ENCODE assay signal across 8 cellular contexts in the genomic region with DNA sequence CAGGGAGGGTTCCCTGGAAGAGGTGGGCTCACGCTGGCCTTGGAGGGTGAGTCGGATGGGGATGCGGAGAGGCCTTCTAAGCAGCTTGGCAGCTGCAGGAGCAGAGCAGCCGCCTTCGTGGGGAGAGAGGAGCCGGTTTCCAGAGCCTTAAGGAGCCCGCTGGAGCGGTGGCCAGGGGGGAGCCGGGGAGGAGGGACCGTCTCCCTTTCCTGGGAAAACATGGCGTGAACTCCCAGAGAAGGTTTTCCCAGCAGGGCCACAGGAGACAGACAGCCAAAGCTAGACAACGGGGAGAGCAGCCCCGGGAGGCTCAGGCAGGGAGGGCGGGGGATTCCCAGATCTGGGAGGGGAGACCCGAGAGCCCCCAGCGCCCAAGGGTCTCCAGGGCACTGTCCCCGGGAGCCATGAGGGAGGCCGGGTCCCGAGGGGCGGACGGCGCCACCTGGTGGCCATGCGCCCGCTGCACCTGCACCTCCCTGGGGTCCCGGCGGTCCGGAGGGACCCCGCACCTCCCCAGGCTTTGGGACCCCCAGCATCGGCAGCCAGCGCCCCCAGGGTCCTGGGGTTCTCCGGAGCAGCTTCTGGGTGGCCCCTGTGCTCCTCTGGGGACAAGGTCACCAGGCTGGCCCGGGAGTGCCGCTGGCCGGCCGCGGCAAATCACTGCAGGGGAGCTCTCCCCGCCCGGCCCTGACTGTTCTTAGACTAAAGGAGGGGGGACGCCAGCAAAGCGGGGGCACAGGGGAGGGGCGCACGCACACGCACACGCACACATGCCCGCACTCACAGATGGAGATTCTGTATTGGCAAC. TPM values are rescaled to one million over a fixed set of nuclear protein-coding genes. Genes with fewer than 3 reads are reported as not detected.
DNase-seq lines count a peak whose midpoint lies in the region; ATAC-seq and TF ChIP-seq lines count a peak whose summit lies in the region.

No MANE protein-coding gene starts in this region.

- TF ChIP-seq RAD21 in neural cell (conservative IDR thresholded peaks at IDR 0.05): peak; percentile 59

- ATAC-seq in HG02973 (IDR thresholded peaks at IDR 0.05; ENCODE audit: unreplicated experiment): no peak

- no peaks in the 10 kb centered on the region for H3K79me2 ChIP-seq in neural cell (replicated peaks; ENCODE audit: insufficient read depth, low read length)

- H2AFZ ChIP-seq in neural cell (ENCODE audit: low read depth, low read length): no peak overlapping the region

- H3K9ac ChIP-seq in neural cell (ENCODE audit: low read length): no peak overlapping the region

- no peaks in the 10 kb centered on the region for H3F3A ChIP-seq in neural cell (ENCODE audit: insufficient read depth, low read length, poor library complexity, severe bottlenecking)

- 23% methylated on average over 28 of the region's 45 CpGs; no CpG with 5 or more reads in 1 of the 2 donors for WGBS in transverse colon (ENCODE audit: low coverage in 1 of 2), 2 donors

- TF ChIP-seq POLR2A in erythroblast (IDR thresholded peaks at IDR 0.05; ENCODE audit: low read length): no peak
- no peak for TF ChIP-seq POLR2A in transverse colon (IDR thresholded peaks at IDR 0.05)

- in situ Hi-C loops in G401 (cut with HindIII; ENCODE audit: low sequenced_read_pairs): no loop called here
- in situ Hi-C loops in transverse colon (cut with MboI; ENCODE audit: low pct_ligation_motif_present in 1 of 4, low pct_unique_long_range_greater_than_20kb in 1 of 4, low sequenced_read_pairs in 3 of 4): no loop called here

- peak; percentile 70 for TF ChIP-seq CTCF in neural cell (IDR thresholded peaks at IDR 0.05; ENCODE audit: poor library complexity, severe bottlenecking)
- TF ChIP-seq CTCF in transverse colon (IDR thresholded peaks at IDR 0.05): peak; percentile 96 to 99 (median 99)

- TF ChIP-seq EP300 in neural cell (conservative IDR thresholded peaks at IDR 0.05; ENCODE audit: poor library complexity, severe bottlenecking) (no peak), transverse colon (IDR thresholded peaks at IDR 0.05; ENCODE audit: low read depth) (no peak)

- no peak overlapping the region for H3K4me2 ChIP-seq in neural cell (ENCODE audit: low read length)

- H3K9me2 ChIP-seq in neural cell (ENCODE audit: insufficient read depth, low read length): no peaks in the 10 kb centered on the region

- H3K9me3 ChIP-seq in neural cell (ENCODE audit: low read length) (no peaks in the 10 kb centered on the region), transverse colon (no peaks in the 10 kb centered on the region)

- H3K27ac ChIP-seq in neural cell (ENCODE audit: low read length) (no peak overlapping the region), transverse colon (peak overlapping the region in 3 of 4 donors; percentile 3 to 10 (median 6))

- no peaks in the 10 kb centered on the region for H4K20me1 ChIP-seq in neural cell (ENCODE audit: insufficient read depth)

- H3K36me3 ChIP-seq in neural cell (ENCODE audit: insufficient read depth, low read length) (no peaks in the 10 kb centered on the region), transverse colon (no peaks in the 10 kb centered on the region)

- no peak overlapping the region for H3K4me3 ChIP-seq in neural cell (ENCODE audit: low read length)
- peak overlapping the region in 1 of 4 donors; percentile 29 for H3K4me3 ChIP-seq in transverse colon

- peak; percentile 31 for DNase-seq in G401 (ENCODE audit: low spot score)
- DNase-seq in NAMALWA (ENCODE audit: low spot score): peak; percentile 60
- DNase-seq in activated T-cell treated with anti-CD3 and anti-CD28 coated beads for 4 hours: peak; percentile 62
- DNase-seq in erythroblast (lab: John Stamatoyannopoulos, UW): peak; percentile 34 to 66
- peak; percentile 67 for DNase-seq in transverse colon
- DNase-seq in NCI-H1694 treated with DMSO at 0.1 percent for 48 hours (lab: John Stamatoyannopoulos, UW): no peak

- H3K4me1 ChIP-seq in transverse colon: peaks cover 29 to 51% (median 47%) of the 10 kb centered on the region in 4 donors

- intact Hi-C loops in transverse colon (cut with DNase I; ENCODE audit: low total_unique reads): loop anchor here (2.0 to 5.0 kb wide), 2 partner anchors 140 to 180 kb away; no protein-coding TSS in a partner anchor

- H3K27me3 ChIP-seq in neural cell (ENCODE audit: insufficient read depth, low read depth, low read length): no peaks in the 10 kb centered on the region
- peaks cover 6% of the 10 kb centered on the region for H3K27me3 ChIP-seq in transverse colon

TF ChIP-seq in neural cell, 6 proteins besides CTCF, POLR2A, EP300 and RAD21:
- TF ChIP-seq SMC3 (conservative IDR thresholded peaks at IDR 0.05; ENCODE audit: poor library complexity): peak; percentile 79
- TF ChIP-seq MXI1 (conservative IDR thresholded peaks at IDR 0.05; ENCODE audit: poor library complexity, severe bottlenecking): no peak
- no peak for TF ChIP-seq POLR2AphosphoS5 (IDR thresholded peaks at IDR 0.05)
- no peak for TF ChIP-seq EZH2 (IDR thresholded peaks at IDR 0.05; ENCODE audit: borderline replicate concordance, insufficient read depth, low read length, poor library complexity, severe bottlenecking)
- TF ChIP-seq TAF1 (IDR thresholded peaks at IDR 0.05; ENCODE audit: low read depth): no peak
- TF ChIP-seq, protein P1, sequence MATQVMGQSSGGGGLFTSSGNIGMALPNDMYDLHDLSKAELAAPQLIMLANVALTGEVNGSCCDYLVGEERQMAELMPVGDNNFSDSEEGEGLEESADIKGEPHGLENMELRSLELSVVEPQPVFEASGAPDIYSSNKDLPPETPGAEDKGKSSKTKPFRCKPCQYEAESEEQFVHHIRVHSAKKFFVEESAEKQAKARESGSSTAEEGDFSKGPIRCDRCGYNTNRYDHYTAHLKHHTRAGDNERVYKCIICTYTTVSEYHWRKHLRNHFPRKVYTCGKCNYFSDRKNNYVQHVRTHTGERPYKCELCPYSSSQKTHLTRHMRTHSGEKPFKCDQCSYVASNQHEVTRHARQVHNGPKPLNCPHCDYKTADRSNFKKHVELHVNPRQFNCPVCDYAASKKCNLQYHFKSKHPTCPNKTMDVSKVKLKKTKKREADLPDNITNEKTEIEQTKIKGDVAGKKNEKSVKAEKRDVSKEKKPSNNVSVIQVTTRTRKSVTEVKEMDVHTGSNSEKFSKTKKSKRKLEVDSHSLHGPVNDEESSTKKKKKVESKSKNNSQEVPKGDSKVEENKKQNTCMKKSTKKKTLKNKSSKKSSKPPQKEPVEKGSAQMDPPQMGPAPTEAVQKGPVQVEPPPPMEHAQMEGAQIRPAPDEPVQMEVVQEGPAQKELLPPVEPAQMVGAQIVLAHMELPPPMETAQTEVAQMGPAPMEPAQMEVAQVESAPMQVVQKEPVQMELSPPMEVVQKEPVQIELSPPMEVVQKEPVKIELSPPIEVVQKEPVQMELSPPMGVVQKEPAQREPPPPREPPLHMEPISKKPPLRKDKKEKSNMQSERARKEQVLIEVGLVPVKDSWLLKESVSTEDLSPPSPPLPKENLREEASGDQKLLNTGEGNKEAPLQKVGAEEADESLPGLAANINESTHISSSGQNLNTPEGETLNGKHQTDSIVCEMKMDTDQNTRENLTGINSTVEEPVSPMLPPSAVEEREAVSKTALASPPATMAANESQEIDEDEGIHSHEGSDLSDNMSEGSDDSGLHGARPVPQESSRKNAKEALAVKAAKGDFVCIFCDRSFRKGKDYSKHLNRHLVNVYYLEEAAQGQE (IDR thresholded peaks at IDR 0.05; ENCODE audit: borderline replicate concordance): no peak

RNA-seq across cellular contexts. Expression of a gene that starts 2.4 kb away (rescaled TPM):
- total RNA-seq in G401 (2014; rRNA removed; shearing (Covaris generic)): not detected in 2 replicates
- not detected in 2 replicates for polyA plus RNA-seq in neural cell
- polyA minus RNA-seq in neural cell: not detected in 2 replicates
- total RNA-seq in transverse colon: 1 to 10 TPM in 2 of 4 donors, not detected in 2; 1.4 to 4.1 TPM

RNA-seq across cellular contexts. Expression of a gene that starts 6.4 kb away (rescaled TPM):
- total RNA-seq in G401 (2014; rRNA removed; shearing (Covaris generic)): not detected in 2 replicates
- polyA plus RNA-seq in neural cell: not detected in 2 replicates
- polyA minus RNA-seq in neural cell: not detected in 2 replicates
- 10 to 100 TPM in 1 of 4 donors, 1 to 10 TPM in 1, not detected in 2; 3.5 to 35.9 TPM for total RNA-seq in transverse colon

RNA-seq across cellular contexts. Expression of a gene that starts 20.5 kb away (rescaled TPM):
- 0.20 TPM in 1 of 2 replicates, not detected in the other for total RNA-seq in G401 (2014; rRNA removed; shearing (Covaris generic))
- not detected in 2 replicates for polyA plus RNA-seq in neural cell
- polyA minus RNA-seq in neural cell: not detected in 2 replicates
- total RNA-seq in transverse colon: 10 to 100 TPM; 12.3 to 69.6 (median 23.2) TPM

RNA-seq across cellular contexts. Expression of a gene that starts 59.3 kb away (rescaled TPM):
- total RNA-seq in G401 (2014; rRNA removed; shearing (Covaris generic)): not detected in 2 replicates
- not detected in 2 replicates for polyA plus RNA-seq in neural cell
- polyA minus RNA-seq in neural cell: not detected in 2 replicates
- not detected for total RNA-seq in transverse colon

Comparison
In these comparisons a context has a peak if more than half of its experiments do, and no peak if none do; other contexts are left out.
1. RNA of a gene that starts 20.5 kb away (total RNA-seq): 12.3 to 69.6 TPM in transverse colon; 0.20 TPM in G401; every median in the first group is over 10 times any median in the second.